Comparison of ENCODE assay signal across 24 cellular contexts in genomic region chr7:156618791-156619367, GRCh38.
"Had no signal": no experiment of that assay in that cellular context is flagged by ENCODE, and none has a peak within 500 bp of the region (broad histone marks: within the 10 kb centered on the region; RNA-seq: fewer than 3 reads in every experiment).

No MANE protein-coding gene starts in this region.

- H3K36me3 ChIP-seq: brain microvascular endothelial cell, gastroesophageal sphincter, neural progenitor cell, spleen, transverse colon, WERI-Rb-1 had no signal

- H3K4me2 ChIP-seq: hepatocyte, neural progenitor cell had no signal

- H2AFZ ChIP-seq: hepatocyte, neural progenitor cell had no signal

- H3K4me3 ChIP-seq: coronary artery, dorsolateral prefrontal cortex, gastroesophageal sphincter, hepatocyte, neural progenitor cell, spleen, transverse colon had no signal

- DNase-seq: activated CD4-positive, alpha-beta memory T cell treated with anti-CD3 and anti-CD28 coated beads, Interleukin-2, amount 10 ng/mL, durations not matched to agents 7 days and 5 days; activated CD4-positive, alpha-beta T cell treated with anti-CD3 and anti-CD28 coated beads, Interleukin-2, amount 10 ng/mL, durations not matched to agents 7 days and 5 days; activated CD4-positive, CD25-positive, alpha-beta regulatory T cell treated with anti-CD3 and anti-CD28 coated beads, Interleukin-2, amount 50 U/mL, for 72 hours; activated CD8-positive, alpha-beta memory T cell treated with anti-CD3 and anti-CD28 coated beads, Interleukin-2, amount 50 U/mL, for 48 hours; activated gamma-delta T cell treated with Interleukin-2 at 50 U/mL for 16 hours; activated naive CD4-positive, alpha-beta T cell treated with anti-CD3 and anti-CD28 coated beads, Interleukin-2, amount 50 U/mL, for 16 hours; activated T-cell treated with anti-CD3 and anti-CD28 coated beads, Interleukin-2, amount 50 U/mL, for 24 hours; amniotic stem cell; brain microvascular endothelial cell; dorsolateral prefrontal cortex; effector memory CD4-positive, alpha-beta T cell; immature natural killer cell; kidney; left colon; naive thymus-derived CD8-positive, alpha-beta T cell; spleen; stimulated activated naive CD4-positive, alpha-beta T cell treated with Interleukin-2 at 50 U/mL for 16 hours; transverse colon; WERI-Rb-1 had no signal

- H3K9ac ChIP-seq: neural progenitor cell had no signal

- ATAC-seq: gastroesophageal sphincter; left colon; naive thymus-derived CD8-positive, alpha-beta T cell; right cardiac atrium had no signal

- H3K79me2 ChIP-seq: hepatocyte had no signal

- H3K9me3 ChIP-seq: transverse colon had no signal

- H3K27ac ChIP-seq: brain microvascular endothelial cell, coronary artery, gastroesophageal sphincter, hepatocyte, neural progenitor cell, spleen, transverse colon, WERI-Rb-1 had no signal
